Comparison of ENCODE assay signal across 8 cellular contexts in genomic region chrX:154478728-154479622, GRCh38. TPM values are rescaled to one million over a fixed set of nuclear protein-coding genes. Genes with fewer than 3 reads are reported as not detected.
DNase-seq lines count a peak whose midpoint lies in the region; ATAC-seq and TF ChIP-seq lines count a peak whose summit lies in the region.

Gene LAGE3 (minus strand): TSS chrX:154479281. CDS start chrX:154478915, 366 bp downstream.

- H3K27me3 ChIP-seq in right cardiac atrium (ENCODE audit: control insufficient read depth, insufficient read depth): no peaks in the 10 kb centered on the region
- peaks cover 4% of the 10 kb centered on the region for H3K27me3 ChIP-seq in rectal smooth muscle tissue (ENCODE audit: control insufficient read depth, insufficient read depth, low read length)
- no peaks in the 10 kb centered on the region for H3K27me3 ChIP-seq in vagina

- DNase-seq in NCI-H146 treated with DMSO at 0.1 percent for 48 hours (lab: John Stamatoyannopoulos, UW; ENCODE audit: unreplicated experiment) (peak; percentile 72), T-helper 2 cell (peak; percentile 85 to 93 (median 88)), right cardiac atrium (peak; percentile 93 to 98 (median 97)), vagina (ENCODE audit: extremely low spot score in 2 of 2) (no peak)

- ATAC-seq in GM18498 (IDR thresholded peaks at IDR 0.05; ENCODE audit: unreplicated experiment) (peak; percentile 93), HG02870 (IDR thresholded peaks at IDR 0.05; ENCODE audit: unreplicated experiment) (peak; percentile 82), right cardiac atrium (peak; percentile 96)

- TF ChIP-seq CTCF in vagina (IDR thresholded peaks at IDR 0.05): no peak

- TF ChIP-seq POLR2A in vagina (IDR thresholded peaks at IDR 0.05): peak in 1 of 2 donors; percentile 28

- WGBS in right cardiac atrium: 3% methylated on average over 84 of the region's 85 CpGs

- H3K4me1 ChIP-seq in right cardiac atrium (ENCODE audit: control insufficient read depth, insufficient read depth, low read length) (peaks cover 2% of the 10 kb centered on the region), rectal smooth muscle tissue (ENCODE audit: control insufficient read depth, insufficient read depth, low read length) (no peaks in the 10 kb centered on the region), vagina (peaks cover 5% of the 10 kb centered on the region)

- H3K9me3 ChIP-seq in right cardiac atrium (ENCODE audit: control insufficient read depth, low read length) (no peaks in the 10 kb centered on the region), vagina (no peaks in the 10 kb centered on the region)

- H3K4me3 ChIP-seq in right cardiac atrium (ENCODE audit: low read length) (peak within 1 kb of the TSS; percentile 43), rectal smooth muscle tissue (ENCODE audit: low read length) (peak within 1 kb of the TSS; percentile 72), vagina (peak within 1 kb of the TSS; percentile 49 to 52)

- peak within 1 kb of the TSS; percentile 69 for H3K27ac ChIP-seq in angular gyrus (ENCODE audit: low read depth, low read length)
- peak within 1 kb of the TSS; percentile 54 for H3K27ac ChIP-seq in right cardiac atrium (ENCODE audit: low read length)
- peak within 1 kb of the TSS; percentile 74 for H3K27ac ChIP-seq in rectal smooth muscle tissue (ENCODE audit: low read depth, low read length)
- peak within 1 kb of the TSS; percentile 72 for H3K27ac ChIP-seq in vagina

- intact Hi-C loops in right cardiac atrium (cut with DNase I) (no loop called here), vagina (cut with DNase I) (loop anchor here (5.0 kb wide), 1 partner anchor 38 kb away; the partner anchor contains the start of gene FAM3A)

- peaks cover 2% of the 10 kb centered on the region for H3K36me3 ChIP-seq in rectal smooth muscle tissue (ENCODE audit: control insufficient read depth, insufficient read depth, low read length)
- H3K36me3 ChIP-seq in vagina: no peaks in the 10 kb centered on the region

- H3K9ac ChIP-seq in rectal smooth muscle tissue (ENCODE audit: low read length): no peak within 1 kb of the TSS

RNA-seq across cellular contexts. Expression of gene LAGE3, which starts in this region (rescaled TPM):
- 10 to 100 TPM; 16.3 to 22.0 (median 19.5) TPM for total RNA-seq in right cardiac atrium
- 25.8 TPM for polyA plus RNA-seq in right cardiac atrium
- 27.7 TPM for total RNA-seq in vagina

Comparison
In these comparisons a context has a peak if more than half of its experiments do, and no peak if none do; other contexts are left out.
1. DNase-seq: peak in NCI-H146 treated with DMSO at 0.1 percent for 48 hours (single experiment), T-helper 2 cell (5 of 5) and right cardiac atrium (3 of 3); none in vagina (0 of 2).
2. Peak in every context shown above with its lines, with median percentiles within 50 percentile points of each other: ATAC-seq, H3K27ac ChIP-seq and H3K4me3 ChIP-seq.